ENCODE assay signal across 12 cellular contexts in the genomic region with DNA sequence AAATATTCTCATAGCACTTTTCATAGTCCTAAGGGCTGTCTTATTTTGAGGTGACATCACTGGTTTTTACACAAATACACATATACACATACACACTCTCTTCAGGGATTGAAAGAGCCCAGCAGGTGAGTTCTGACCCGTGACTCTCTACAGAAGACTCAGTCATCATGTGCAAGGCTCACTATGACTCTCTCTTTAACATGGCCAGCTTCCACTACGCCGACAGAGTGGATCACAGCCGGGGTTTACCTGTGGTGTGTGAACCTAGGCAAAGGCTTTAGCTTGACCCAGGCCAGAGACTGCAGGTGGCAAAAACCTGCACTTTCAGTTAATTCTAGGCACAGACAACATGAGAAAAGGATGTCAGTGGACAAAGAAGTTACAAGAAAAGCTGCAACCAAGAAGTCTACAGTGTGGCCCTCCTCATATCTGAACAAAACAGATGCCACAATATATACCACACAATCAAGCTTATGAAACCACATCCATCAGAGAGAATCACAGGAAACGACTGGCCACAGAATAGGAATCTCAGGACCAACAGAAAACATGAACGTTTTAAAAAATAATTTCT. TPM values are rescaled to one million over a fixed set of nuclear protein-coding genes. Genes with fewer than 3 reads are reported as not detected.
DNase-seq lines count a peak whose midpoint lies in the region; ATAC-seq lines count a peak whose summit lies in the region.
"Had no signal": no experiment of that assay in that cellular context is flagged by ENCODE, and none has a peak within 500 bp of the region (broad histone marks: within the 10 kb centered on the region; RNA-seq: fewer than 3 reads in every experiment).

No MANE protein-coding gene starts in this region.

- H3K9me3 Mint-ChIP-seq in activated CD4-positive, alpha-beta T cell treated with anti-CD3 and anti-CD28 coated beads, Interleukin-2, amount 10 ng/mL, durations not matched to agents 24 days and 14 days: no peaks in the 10 kb centered on the region
- no peaks in the 10 kb centered on the region for H3K9me3 Mint-ChIP-seq in activated naive CD4-positive, alpha-beta T cell treated with anti-CD3 and anti-CD28 coated beads, Interleukin-2, amount 50 U/mL, for 72 hours
- H3K9me3 Mint-ChIP-seq in stimulated activated effector memory CD8-positive, alpha-beta T cell treated with anti-CD3 and anti-CD28 coated beads, Interleukin-12 subunit alpha, Interleukin-12 subunit beta, amount 100 ng/mL, for 72 hours: no peaks in the 10 kb centered on the region

- peak overlapping the region; percentile 86 for H3K27ac Mint-ChIP-seq in activated CD4-positive, alpha-beta T cell treated with anti-CD3 and anti-CD28 coated beads, Interleukin-2, amount 10 ng/mL, durations not matched to agents 24 days and 14 days
- H3K27ac Mint-ChIP-seq in activated naive CD4-positive, alpha-beta T cell treated with anti-CD3 and anti-CD28 coated beads, Interleukin-2, amount 50 U/mL, for 72 hours: peak overlapping the region; percentile 90 to 97
- H3K27ac Mint-ChIP-seq in stimulated activated effector memory CD8-positive, alpha-beta T cell treated with anti-CD3 and anti-CD28 coated beads, Interleukin-12 subunit alpha, Interleukin-12 subunit beta, amount 100 ng/mL, for 72 hours: peak overlapping the region; percentile 91

- peaks cover 3% of the 10 kb centered on the region for H3K36me3 Mint-ChIP-seq in activated CD4-positive, alpha-beta T cell treated with anti-CD3 and anti-CD28 coated beads, Interleukin-2, amount 10 ng/mL, durations not matched to agents 24 days and 14 days (ENCODE audit: low read depth)
- peaks cover 0 to 6% of the 10 kb centered on the region in 2 donors for H3K36me3 Mint-ChIP-seq in activated naive CD4-positive, alpha-beta T cell treated with anti-CD3 and anti-CD28 coated beads, Interleukin-2, amount 50 U/mL, for 72 hours
- H3K36me3 Mint-ChIP-seq in stimulated activated effector memory CD8-positive, alpha-beta T cell treated with anti-CD3 and anti-CD28 coated beads, Interleukin-12 subunit alpha, Interleukin-12 subunit beta, amount 100 ng/mL, for 72 hours: peaks cover 75% of the 10 kb centered on the region

- peak overlapping the region; percentile 48 for H3K4me3 ChIP-seq in Jurkat, Clone E6-1 (ENCODE audit: low read length)
- H3K4me3 ChIP-seq: A549, uterus had no signal

- intact Hi-C loops in activated CD4-positive, alpha-beta T cell treated with anti-CD3 and anti-CD28 coated beads, Interleukin-2, amount 10 ng/mL, durations not matched to agents 24 days and 14 days (cut with micrococcal nuclease): loop anchor here (1.0 kb wide), 1 partner anchor 11 kb away; no protein-coding TSS in a partner anchor

- peak; percentile 90 for ATAC-seq in activated naive CD4-positive, alpha-beta T cell treated with anti-CD3 and anti-CD28 coated beads, Interleukin-2, amount 50 U/mL, for 72 hours
- ATAC-seq in stimulated activated effector memory CD8-positive, alpha-beta T cell treated with anti-CD3 and anti-CD28 coated beads, Interleukin-12 subunit alpha, Interleukin-12 subunit beta, amount 100 ng/mL, for 72 hours: peak; percentile 95
- ATAC-seq in HG02623 (IDR thresholded peaks at IDR 0.05; ENCODE audit: unreplicated experiment) (no peak), left lobe of liver (no peak)
- ATAC-seq: A549 had no signal

- H3K4me1 Mint-ChIP-seq in activated CD4-positive, alpha-beta T cell treated with anti-CD3 and anti-CD28 coated beads, Interleukin-2, amount 10 ng/mL, durations not matched to agents 24 days and 14 days: peaks cover 75% of the 10 kb centered on the region
- H3K4me1 Mint-ChIP-seq in stimulated activated effector memory CD8-positive, alpha-beta T cell treated with anti-CD3 and anti-CD28 coated beads, Interleukin-12 subunit alpha, Interleukin-12 subunit beta, amount 100 ng/mL, for 72 hours: peaks cover 81% of the 10 kb centered on the region

- H3K4me3 Mint-ChIP-seq in activated CD4-positive, alpha-beta T cell treated with anti-CD3 and anti-CD28 coated beads, Interleukin-2, amount 10 ng/mL, durations not matched to agents 24 days and 14 days: peak overlapping the region; percentile 65
- peak overlapping the region; percentile 59 for H3K4me3 Mint-ChIP-seq in stimulated activated effector memory CD8-positive, alpha-beta T cell treated with anti-CD3 and anti-CD28 coated beads, Interleukin-12 subunit alpha, Interleukin-12 subunit beta, amount 100 ng/mL, for 72 hours

- DNase-seq in activated CD4-positive, alpha-beta T cell treated with anti-CD3 and anti-CD28 coated beads, Interleukin-2, amount 10 ng/mL, durations not matched to agents 24 days and 14 days: peak; percentile 73
- no peak for DNase-seq in activated CD4-positive, alpha-beta T cell treated with anti-CD3 and anti-CD28 coated beads, Interleukin-2, amount 50 U/mL, for 4 hours
- DNase-seq in Jurkat, Clone E6-1 (ENCODE audit: low read depth, low spot score): peak; percentile 99
- DNase-seq in activated naive CD4-positive, alpha-beta T cell treated with anti-CD3 and anti-CD28 coated beads, Interleukin-2, amount 50 U/mL, for 72 hours (ENCODE audit: low spot score in 2 of 2): peak in 1 of 2 donors; percentile 50
- peak in 1 of 2 donors; percentile 73 for DNase-seq in stimulated activated effector memory CD8-positive, alpha-beta T cell treated with anti-CD3 and anti-CD28 coated beads, Interleukin-12 subunit alpha, Interleukin-12 subunit beta, amount 100 ng/mL, for 72 hours (ENCODE audit: low spot score in 2 of 2)
- DNase-seq in HPDE6-E6E7 (ENCODE audit: extremely low spot score): no peak
- DNase-seq in left lobe of liver (ENCODE audit: low spot score): no peak
- DNase-seq: H7, IMR-90, uterus had no signal

- H3K27me3 Mint-ChIP-seq in activated CD4-positive, alpha-beta T cell treated with anti-CD3 and anti-CD28 coated beads, Interleukin-2, amount 10 ng/mL, durations not matched to agents 24 days and 14 days: no peaks in the 10 kb centered on the region

RNA-seq across cellular contexts. Expression of gene CYTH1, which starts 56.5 kb away (rescaled TPM):
- total RNA-seq in activated CD4-positive, alpha-beta T cell treated with anti-CD3 and anti-CD28 coated beads, Interleukin-2, amount 10 ng/mL, durations not matched to agents 24 days and 14 days: 126 and 131 TPM in 2 replicates
- polyA plus RNA-seq in Jurkat, Clone E6-1 (2012; ENCODE audit: insufficient read depth, insufficient read length): 99.1 TPM
- 100 to 1,000 TPM in 1 of 2 donors, 10 to 100 TPM in 1; 82.6 to 148 TPM for total RNA-seq in activated naive CD4-positive, alpha-beta T cell treated with anti-CD3 and anti-CD28 coated beads, Interleukin-2, amount 50 U/mL, for 72 hours
- 32.1 TPM for total RNA-seq in left lobe of liver

Comparison
In these comparisons a context has a peak if more than half of its experiments do, and no peak if none do; other contexts are left out.
1. DNase-seq: peak in activated CD4-positive, alpha-beta T cell treated with anti-CD3 and anti-CD28 coated beads, Interleukin-2, amount 10 ng/mL, durations not matched to agents 24 days and 14 days (single experiment) and Jurkat, Clone E6-1 (single experiment); none in activated CD4-positive, alpha-beta T cell treated with anti-CD3 and anti-CD28 coated beads, Interleukin-2, amount 50 U/mL, for 4 hours (0 of 2), HPDE6-E6E7 (single experiment) and left lobe of liver (single experiment).
2. ATAC-seq: peak in activated naive CD4-positive, alpha-beta T cell treated with anti-CD3 and anti-CD28 coated beads, Interleukin-2, amount 50 U/mL, for 72 hours (2 of 2) and stimulated activated effector memory CD8-positive, alpha-beta T cell treated with anti-CD3 and anti-CD28 coated beads, Interleukin-12 subunit alpha, Interleukin-12 subunit beta, amount 100 ng/mL, for 72 hours (single experiment); none in HG02623 (single experiment) and left lobe of liver (single experiment).
3. Peak in every context shown above with its lines, with median percentiles within 50 percentile points of each other: H3K27ac Mint-ChIP-seq.